20 cellular contexts compared by ENCODE assay signal in genomic region chr2:64065516-64065915, GRCh38. TPM values are rescaled to one million over a fixed set of nuclear protein-coding genes. Genes with fewer than 3 reads are reported as not detected.
DNase-seq lines count a peak whose midpoint lies in the region; ATAC-seq, FAIRE-seq and TF ChIP-seq lines count a peak whose summit lies in the region.
"Had no signal": no experiment of that assay in that cellular context is flagged by ENCODE, and none has a peak within 500 bp of the region (broad histone marks: within the 10 kb centered on the region; RNA-seq: fewer than 3 reads in every experiment).

No MANE protein-coding gene starts in this region.

- H3K4me1 Mint-ChIP-seq in activated T-cell treated with anti-CD3 and anti-CD28 coated beads, Interleukin-2, amount 50 U/mL, for 24 hours (ENCODE audit: low read depth), result peaks cover 33% of the 10 kb centered on the region
- H3K4me1 Mint-ChIP-seq in activated T-cell treated with anti-CD3 and anti-CD28 coated beads, Interleukin-2, amount 50 U/mL, for 4 hours (ENCODE audit: low read depth), result peaks cover 28% of the 10 kb centered on the region
- H3K4me1 Mint-ChIP-seq in neural progenitor cell, result peaks cover 26% of the 10 kb centered on the region

- H2BK20ac ChIP-seq in IMR-90 (ENCODE audit: low read depth, low read length), result no peak overlapping the region

- H3K27me3 ChIP-seq in IMR-90 (ENCODE audit: control insufficient read depth, insufficient read depth, low read length), result no peaks in the 10 kb centered on the region
- H3K27me3 ChIP-seq in bronchial epithelial cell (ENCODE audit: control insufficient read depth, insufficient read depth, low read length), result no peaks in the 10 kb centered on the region
- H3K27me3 ChIP-seq in neural progenitor cell, result no peaks in the 10 kb centered on the region
- H3K27me3 ChIP-seq: cardiac muscle cell, transverse colon had no signal

- ATAC-seq in activated T-cell treated with anti-CD3 and anti-CD28 coated beads, Interleukin-2, amount 50 U/mL, for 4 hours, result no peak
- no peak for ATAC-seq in IMR-90 (ENCODE audit: low read depth)
- ATAC-seq in GM21360 (IDR thresholded peaks at IDR 0.05; ENCODE audit: unreplicated experiment), result no peak

- H3K4me2 ChIP-seq in IMR-90 (ENCODE audit: low read depth, low read length) (no peak overlapping the region), neural progenitor cell (no peak overlapping the region)

- H3K9ac ChIP-seq in IMR-90 (ENCODE audit: low read depth, low read length) (no peak overlapping the region), neural progenitor cell (no peak overlapping the region)

- FAIRE-seq in bronchial epithelial cell (lab: Jason Lieb, UNC), result no peak
- FAIRE-seq: A204.1, small intestine had no signal

- H2AK5ac ChIP-seq in IMR-90 (ENCODE audit: low read depth, low read length), result no peak overlapping the region

- H2BK120ac ChIP-seq in IMR-90 (ENCODE audit: low read depth, low read length), result no peak overlapping the region

- no peak overlapping the region for H3K27ac ChIP-seq in IMR-90 (ENCODE audit: insufficient read depth, low read length)
- no peak overlapping the region for H3K27ac ChIP-seq in neural progenitor cell
- H3K27ac ChIP-seq: cardiac muscle cell had no signal

- peaks cover 3% of the 10 kb centered on the region for H3K9me3 Mint-ChIP-seq in activated T-cell treated with anti-CD3 and anti-CD28 coated beads, Interleukin-2, amount 50 U/mL, for 24 hours
- no peaks in the 10 kb centered on the region for H3K9me3 Mint-ChIP-seq in activated T-cell treated with anti-CD3 and anti-CD28 coated beads, Interleukin-2, amount 50 U/mL, for 4 hours
- H3K9me3 Mint-ChIP-seq in neural progenitor cell, result no peaks in the 10 kb centered on the region

- no peaks in the 10 kb centered on the region for H4K20me1 ChIP-seq in IMR-90 (ENCODE audit: insufficient read depth, low read length)
- H4K20me1 ChIP-seq in neural progenitor cell (ENCODE audit: low read depth), result no peaks in the 10 kb centered on the region

- H2BK15ac ChIP-seq in IMR-90 (ENCODE audit: low read depth, low read length), result no peak overlapping the region

- no peaks in the 10 kb centered on the region for H3K27me3 Mint-ChIP-seq in activated T-cell treated with anti-CD3 and anti-CD28 coated beads, Interleukin-2, amount 50 U/mL, for 24 hours
- no peaks in the 10 kb centered on the region for H3K27me3 Mint-ChIP-seq in activated T-cell treated with anti-CD3 and anti-CD28 coated beads, Interleukin-2, amount 50 U/mL, for 4 hours (ENCODE audit: low read depth)
- H3K27me3 Mint-ChIP-seq in neural progenitor cell (ENCODE audit: insufficient read depth, low read depth), result peaks cover 5% of the 10 kb centered on the region

- no peaks in the 10 kb centered on the region for H3K79me2 ChIP-seq in neural progenitor cell (ENCODE audit: low read depth)

- H3K18ac ChIP-seq in IMR-90 (ENCODE audit: low read depth, low read length), result no peak overlapping the region

- in situ Hi-C loops in IMR-90 (cut with MboI; ENCODE audit: low sequenced_read_pairs), result no loop called here

- H3K4me3 Mint-ChIP-seq in activated T-cell treated with anti-CD3 and anti-CD28 coated beads, Interleukin-2, amount 50 U/mL, for 24 hours, result no peak overlapping the region
- no peak overlapping the region for H3K4me3 Mint-ChIP-seq in activated T-cell treated with anti-CD3 and anti-CD28 coated beads, Interleukin-2, amount 50 U/mL, for 4 hours
- H3K4me3 Mint-ChIP-seq in neural progenitor cell, result no peak overlapping the region

- H3K9me1 ChIP-seq in IMR-90 (ENCODE audit: insufficient read depth, low read length), result peaks cover 7% of the 10 kb centered on the region; the same call in 1 of the 2 replicates

- TF ChIP-seq POLR2A in IMR-90 (IDR thresholded peaks at IDR 0.05; ENCODE audit: low read depth, low read length), result no peak

- intact Hi-C loops in IMR-90 (cut with micrococcal nuclease), result no loop called here

- TF ChIP-seq CTCF in IMR-90 (conservative IDR thresholded peaks at IDR 0.05; ENCODE audit: low read depth, low read length), result no peak
- TF ChIP-seq CTCF in bronchial epithelial cell (IDR thresholded peaks at IDR 0.05; ENCODE audit: insufficient read depth, low read length, severe bottlenecking), result no peak
- TF ChIP-seq CTCF in neural progenitor cell (IDR thresholded peaks at IDR 0.05), result no peak

- H3K36me3 Mint-ChIP-seq in activated T-cell treated with anti-CD3 and anti-CD28 coated beads, Interleukin-2, amount 50 U/mL, for 24 hours (ENCODE audit: low read depth), result no peaks in the 10 kb centered on the region
- H3K36me3 Mint-ChIP-seq in activated T-cell treated with anti-CD3 and anti-CD28 coated beads, Interleukin-2, amount 50 U/mL, for 4 hours (ENCODE audit: insufficient read depth), result no peaks in the 10 kb centered on the region
- H3K36me3 Mint-ChIP-seq in neural progenitor cell, result peaks cover 2% of the 10 kb centered on the region

- no TSS peak for BruUV-seq in IMR-90 (replicated peaks; lab: Mats Ljungman, UMichigan)

- H3F3A ChIP-seq in neural progenitor cell (ENCODE audit: low read depth), result peaks cover 4% of the 10 kb centered on the region

- no peak overlapping the region for H3K4ac ChIP-seq in IMR-90 (ENCODE audit: low read depth, low read length)

- H3K14ac ChIP-seq in IMR-90 (replicated peaks; ENCODE audit: low read depth, low read length), result no peak overlapping the region

- H4K8ac ChIP-seq in IMR-90 (ENCODE audit: low read depth in 2 of 2, low read length in 2 of 2), result no peak overlapping the region

- H3K4me3 ChIP-seq in IMR-90 (ENCODE audit: insufficient read depth, low read depth, low read length) (no peak overlapping the region), bronchial epithelial cell (ENCODE audit: low read depth, low read length) (no peak overlapping the region), neural progenitor cell (no peak overlapping the region)
- H3K4me3 ChIP-seq: cardiac muscle cell, transverse colon had no signal

- CTCF ChIA-PET in IMR-90 (lab: Yijun Ruan, JAX), result no interaction called here

- no peak for DNase-seq in activated T-cell treated with anti-CD3 and anti-CD28 coated beads, Interleukin-2, amount 50 U/mL, for 24 hours
- DNase-seq in activated T-cell treated with anti-CD3 and anti-CD28 coated beads, Interleukin-2, amount 50 U/mL, for 4 hours, result no peak
- DNase-seq in IMR-90 (no peak), bronchial epithelial cell (ENCODE audit: low read depth) (peak; percentile 46), neural progenitor cell (ENCODE audit: low spot score) (no peak), GM03348 (ENCODE audit: low spot score) (no peak), NOMO-1 (lab: John Stamatoyannopoulos, UW; ENCODE audit: unreplicated experiment in 2 of 2) (no peak)
- DNase-seq: activated CD8-positive, alpha-beta memory T cell treated with anti-CD3 and anti-CD28 coated beads for 24 hours; activated gamma-delta T cell treated with Interleukin-2 at 50 U/mL for 16 hours; KG1; NCI-H1105 treated with DMSO at 0.1 percent for 48 hours; NCI-H2171; NCI-H774; posterior cingulate gyrus; small intestine; SW 1271; transverse colon had no signal

- H2AFZ ChIP-seq in IMR-90 (replicated peaks; ENCODE audit: low read length, poor library complexity), result peak overlapping the region; percentile 19
- H2AFZ ChIP-seq in neural progenitor cell (replicated peaks), result no peak overlapping the region

- H3K27ac Mint-ChIP-seq in activated T-cell treated with anti-CD3 and anti-CD28 coated beads, Interleukin-2, amount 50 U/mL, for 24 hours, result peak overlapping the region; percentile 78
- H3K27ac Mint-ChIP-seq in neural progenitor cell, result peak overlapping the region; percentile 88

- H2AK9ac ChIP-seq in IMR-90 (replicated peaks; ENCODE audit: low read depth, low read length, poor library complexity), result no peak overlapping the region

- H3K36me3 ChIP-seq in IMR-90 (ENCODE audit: control insufficient read depth, insufficient read depth, low read length), result no peaks in the 10 kb centered on the region
- no peaks in the 10 kb centered on the region for H3K36me3 ChIP-seq in bronchial epithelial cell (ENCODE audit: control insufficient read depth, insufficient read depth, low read length)
- H3K36me3 ChIP-seq in neural progenitor cell, result no peaks in the 10 kb centered on the region
- H3K36me3 ChIP-seq: cardiac muscle cell, transverse colon had no signal

- H4K91ac ChIP-seq in IMR-90 (ENCODE audit: insufficient read depth, low read depth, low read length), result no peak overlapping the region

- dilution Hi-C loops in IMR-90 (cut with HindIII; ENCODE audit: low sequenced_read_pairs, unreplicated experiment), result loop anchor here (25.0 kb wide), 1 partner anchor 247 kb away; no protein-coding TSS in a partner anchor

- WGBS in IMR-90 (ENCODE audit: extremely low coverage in 2 of 2, insufficient read length in 1 of 2), 2 experiments, result 100% methylated on average over 1 of the region's 6 CpGs; no CpG with 5 or more reads in 1 of the 2 experiments

- H3K9me3 ChIP-seq in IMR-90 (ENCODE audit: control insufficient read depth, insufficient read depth, low read length), result no peaks in the 10 kb centered on the region
- no peaks in the 10 kb centered on the region for H3K9me3 ChIP-seq in neural progenitor cell (ENCODE audit: low read depth)
- H3K9me3 ChIP-seq: transverse colon had no signal

- POLR2A ChIA-PET in IMR-90 (lab: Charles Lee; ENCODE audit: unreplicated experiment), result no interaction called here

- no peak overlapping the region for H3K23ac ChIP-seq in IMR-90 (ENCODE audit: low read depth, low read length)

- H3K56ac ChIP-seq in IMR-90 (ENCODE audit: extremely low read depth, insufficient read depth, low read length), result no peak overlapping the region

- TF ChIP-seq RAD21 in IMR-90 (IDR thresholded peaks at IDR 0.05; ENCODE audit: low read length), result no peak

- H3K79me1 ChIP-seq in IMR-90 (ENCODE audit: low read depth in 1 of 2, low read length in 2 of 2), result no peaks in the 10 kb centered on the region

- no peak overlapping the region for H2BK5ac ChIP-seq in IMR-90 (ENCODE audit: low read depth, low read length, poor library complexity, severe bottlenecking)

- peaks cover 8% of the 10 kb centered on the region; the same call in 1 of the 2 replicates for H3K4me1 ChIP-seq in IMR-90 (ENCODE audit: control insufficient read depth, insufficient read depth, low read length)
- peaks cover 9% of the 10 kb centered on the region for H3K4me1 ChIP-seq in neural progenitor cell

- H4K5ac ChIP-seq in IMR-90 (ENCODE audit: low read depth, low read length), result no peak overlapping the region

TF ChIP-seq in IMR-90, 13 proteins besides CTCF, POLR2A, EP300 and RAD21 (continues in another document):
- TF ChIP-seq MXI1 (IDR thresholded peaks at IDR 0.05; ENCODE audit: borderline replicate concordance, low read depth, low read length) (no peak), FOS (IDR thresholded peaks at IDR 0.05; ENCODE audit: low read depth, low read length) (no peak), MAFK (IDR thresholded peaks at IDR 0.05; ENCODE audit: low read depth, low read length) (no peak), BHLHE40 (IDR thresholded peaks at IDR 0.05; ENCODE audit: low read depth, low read length) (no peak)

RNA-seq across cellular contexts. Expression of gene VPS54, which starts 46.3 kb away (rescaled TPM):
- total RNA-seq in activated T-cell treated with anti-CD3 and anti-CD28 coated beads, Interleukin-2, amount 50 U/mL, for 4 hours, result 10 to 100 TPM in 2 of 3 donors, 1 to 10 TPM in 1; 9.7 to 10.7 (median 10.2) TPM
- total RNA-seq in IMR-90 (2012; rRNA removed), result 18.1 and 23.3 TPM in 2 replicates
- 5.2 and 7.1 TPM in 2 replicates for polyA plus RNA-seq in IMR-90 (2012; rRNA removed)
- polyA plus RNA-seq in IMR-90 (2012; cell fraction: cytosol; rRNA removed), result 0.90 and 1.1 TPM in 2 replicates
- 1.6 and 15.7 TPM in 2 replicates for polyA plus RNA-seq in IMR-90 (2012; cell fraction: nucleus; rRNA removed; ENCODE audit: low replicate concordance)
- 18.2 and 20.9 TPM in 2 replicates for total RNA-seq in bronchial epithelial cell
- total RNA-seq in neural progenitor cell (ENCODE audit: low replicate concordance), result 33.0 and 44.3 TPM in 2 replicates
